ENCODE assay signal across 1 cellular context in genomic region chr6:44256291-44257006, GRCh38.
TF ChIP-seq lines count a peak whose summit lies in the region.

No MANE protein-coding gene starts in this region.

TF ChIP-seq in K562, 482 proteins besides CTCF, POLR2A, EP300 and RAD21:
- peak; percentile 49; the same call in 1 of the 2 replicates for TF ChIP-seq SP1 (CRISPR knock-in tag; IDR thresholded peaks at IDR 0.05)
- TF ChIP-seq PTRF (tag; IDR thresholded peaks at IDR 0.05), result no peak
- TF ChIP-seq SMC3 (conservative IDR thresholded peaks at IDR 0.05; ENCODE audit: insufficient read depth, low read depth, low read length), result no peak
- 0 out of 2 replicates have a peak, but pooled peaks have one; percentile 6 for TF ChIP-seq ZNF609 (CRISPR knock-in tag; IDR thresholded peaks at IDR 0.05; ENCODE audit: borderline replicate concordance)
- TF ChIP-seq ZBTB11 (CRISPR knock-in tag; IDR thresholded peaks at IDR 0.05), result 0 out of 6 replicates have a peak, but pooled peaks of 1 of the 3 experiments have one; percentile 4
- no peak for TF ChIP-seq ZBTB43 (CRISPR knock-in tag; IDR thresholded peaks at IDR 0.05)
- no peak for TF ChIP-seq HES1 (IDR thresholded peaks at IDR 0.05; ENCODE audit: low read depth)
- TF ChIP-seq KLF1 (tag; IDR thresholded peaks at IDR 0.05), result no peak
- no peak for TF ChIP-seq ZZZ3 (IDR thresholded peaks at IDR 0.05)
- no peak for TF ChIP-seq ZNF445 (CRISPR knock-in tag; IDR thresholded peaks at IDR 0.05; ENCODE audit: low read depth)
- TF ChIP-seq TCFL5 (CRISPR knock-in tag; conservative IDR thresholded peaks at IDR 0.05), result no peak
- TF ChIP-seq ZNF24 (IDR thresholded peaks at IDR 0.05), result peak; percentile 20; the same call in 1 of the 2 replicates
- TF ChIP-seq ZNF146 (CRISPR knock-in tag; IDR thresholded peaks at IDR 0.05; ENCODE audit: unreplicated experiment), result no peak
- no peak for TF ChIP-seq PURB (CRISPR knock-in tag; IDR thresholded peaks at IDR 0.05; ENCODE audit: low read depth)
- no peak for TF ChIP-seq MAFF (IDR thresholded peaks at IDR 0.05; ENCODE audit: low read length)
- TF ChIP-seq CHD2 (IDR thresholded peaks at IDR 0.05; ENCODE audit: low read depth, low read length), result peak; percentile 20
- TF ChIP-seq XRCC5 (IDR thresholded peaks at IDR 0.05; ENCODE audit: low read depth, low read length), result peak; percentile 6; the same call in 1 of the 2 replicates
- TF ChIP-seq SREBF2 (CRISPR knock-in tag; IDR thresholded peaks at IDR 0.05), result 0 out of 2 replicates have a peak, but pooled peaks have one; percentile 53
- TF ChIP-seq HBP1 (CRISPR knock-in tag; IDR thresholded peaks at IDR 0.05), result 0 out of 2 replicates have a peak, but pooled peaks have one; percentile 7
- TF ChIP-seq ZNF282 (CRISPR knock-in tag; IDR thresholded peaks at IDR 0.05), result no peak
- peak; percentile 71 for TF ChIP-seq NFIC (IDR thresholded peaks at IDR 0.05)
- no peak for TF ChIP-seq MYC (IDR thresholded peaks at IDR 0.05; ENCODE audit: low read depth, low read length)
- no peak for TF ChIP-seq MYC (CRISPR knock-in tag; IDR thresholded peaks at IDR 0.05; ENCODE audit: borderline replicate concordance, low read depth)
- peak; percentile 46; the same call in 1 of the 2 replicates for TF ChIP-seq SMARCA4 (IDR thresholded peaks at IDR 0.05)
- TF ChIP-seq ZBTB17 (CRISPR knock-in tag; IDR thresholded peaks at IDR 0.05), result no peak
- 0 out of 2 replicates have a peak, but pooled peaks have one; percentile 73 for TF ChIP-seq ZFPM2 (CRISPR knock-in tag; IDR thresholded peaks at IDR 0.05)
- TF ChIP-seq SMARCB1 (IDR thresholded peaks at IDR 0.05; ENCODE audit: insufficient read length, low read depth), result no peak
- TF ChIP-seq ZNF217 (CRISPR knock-in tag; IDR thresholded peaks at IDR 0.05), result no peak
- no peak for TF ChIP-seq TAF7 (tag; IDR thresholded peaks at IDR 0.05)
- 0 out of 4 replicates have a peak, but pooled peaks of 1 of the 2 experiments have one; percentile 8 for TF ChIP-seq TEAD1 (CRISPR knock-in tag; IDR thresholded peaks at IDR 0.05)
- TF ChIP-seq E2F5 (CRISPR knock-in tag; IDR thresholded peaks at IDR 0.05), result no peak
- TF ChIP-seq HDAC8 (tag; IDR thresholded peaks at IDR 0.05), result no peak
- no peak for TF ChIP-seq TCF15 (CRISPR knock-in tag; IDR thresholded peaks at IDR 0.05)
- TF ChIP-seq ZFX (CRISPR knock-in tag; IDR thresholded peaks at IDR 0.05), result peak; percentile 18; the same call in 1 of the 2 replicates
- TF ChIP-seq ZBTB2 (IDR thresholded peaks at IDR 0.05), result 0 out of 2 replicates have a peak, but pooled peaks have one; percentile 39
- TF ChIP-seq TFAM (CRISPR knock-in tag; conservative IDR thresholded peaks at IDR 0.05), result no peak
- no peak for TF ChIP-seq ZNF41 (CRISPR knock-in tag; conservative IDR thresholded peaks at IDR 0.05)
- 0 out of 2 replicates have a peak, but pooled peaks have one; percentile 38 for TF ChIP-seq RUNX1 (IDR thresholded peaks at IDR 0.05; ENCODE audit: low read depth)
- TF ChIP-seq FOXK1 (CRISPR knock-in tag; IDR thresholded peaks at IDR 0.05; ENCODE audit: borderline replicate concordance), result peak; percentile 17; the same call in 1 of the 2 replicates
- TF ChIP-seq SETDB1 (IDR thresholded peaks at IDR 0.05; ENCODE audit: low read length), result no peak
- 0 out of 4 replicates have a peak, but pooled peaks of 1 of the 2 experiments have one; percentile 12 for TF ChIP-seq ETV6 (IDR thresholded peaks at IDR 0.05; ENCODE audit: borderline replicate concordance in 1 of 2, low read depth in 2 of 2, low read length in 1 of 2)
- TF ChIP-seq ETV6 (CRISPR knock-in tag; IDR thresholded peaks at IDR 0.05; ENCODE audit: borderline replicate concordance), result no peak
- no peak for TF ChIP-seq PKNOX1 (IDR thresholded peaks at IDR 0.05)
- TF ChIP-seq JUN (IDR thresholded peaks at IDR 0.05; ENCODE audit: borderline replicate concordance, low read depth, low read length), result no peak
- TF ChIP-seq JUN (CRISPR knock-in tag; IDR thresholded peaks at IDR 0.05; ENCODE audit: borderline replicate concordance), result 0 out of 2 replicates have a peak, but pooled peaks have one; percentile 19
